21 cellular contexts compared by ENCODE assay signal in genomic region chr7:85286449-85286848, GRCh38.
"Had no signal": no experiment of that assay in that cellular context is flagged by ENCODE, and none has a peak within 500 bp of the region (broad histone marks: within the 10 kb centered on the region; RNA-seq: fewer than 3 reads in every experiment).

No MANE protein-coding gene starts in this region.

- H3K27ac ChIP-seq: adrenal gland, breast epithelium, foreskin keratinocyte, testis, upper lobe of right lung had no signal

- H3K36me3 ChIP-seq: adrenal gland, breast epithelium, upper lobe of right lung had no signal

- H3K27ac Mint-ChIP-seq: activated CD8-positive, alpha-beta T cell treated with anti-CD3 and anti-CD28 coated beads, Interleukin-2, amount 10 ng/mL, durations not matched to agents 7 days and 5 days; activated naive CD4-positive, alpha-beta T cell treated with anti-CD3 and anti-CD28 coated beads, Interleukin-2, amount 50 U/mL, for 24 hours; effector memory CD8-positive, alpha-beta T cell; stimulated activated naive B cell treated with anti-CD40 and anti-IgM and Interleukin-4, amounts not matched to agents 10 μg/mL and 1 μg/mL and 100 μg/mL, for 72 hours had no signal

- H3K4me1 ChIP-seq: adrenal gland, breast epithelium, foreskin keratinocyte, testis, upper lobe of right lung had no signal

- DNase-seq: activated CD4-positive, alpha-beta T cell treated with anti-CD3 and anti-CD28 coated beads for 1 hour; activated CD4-positive, alpha-beta T cell treated with anti-CD3 and anti-CD28 coated beads, Interleukin-2, amount 50 U/mL, for 1 hour; activated CD8-positive, alpha-beta T cell treated with anti-CD3 and anti-CD28 coated beads, Interleukin-2, amount 10 ng/mL, durations not matched to agents 7 days and 5 days; activated gamma-delta T cell treated with Interleukin-2 at 50 U/mL for 16 hours; adrenal gland; effector memory CD8-positive, alpha-beta T cell; left colon; mesendoderm; mucosa of descending colon; posterior cingulate gyrus; small intestine; stimulated activated CD4-positive, alpha-beta T cell treated with anti-CD3 and anti-CD28 coated beads, Interleukin-15, amount 100 ng/mL, for 24 hours; stimulated activated naive B cell treated with anti-CD40 and anti-IgM and Interleukin-4, amounts not matched to agents 10 μg/mL and 1 μg/mL and 100 μg/mL, for 72 hours; T-helper 9 cell; testis; upper lobe of right lung had no signal

- H3K4me3 ChIP-seq: adrenal gland, breast epithelium, mucosa of descending colon, testis, upper lobe of right lung had no signal

- H3K9me3 ChIP-seq: adrenal gland, breast epithelium, mucosa of descending colon, testis, upper lobe of right lung had no signal

- H3K9me3 Mint-ChIP-seq: activated naive CD4-positive, alpha-beta T cell treated with anti-CD3 and anti-CD28 coated beads, Interleukin-2, amount 50 U/mL, for 24 hours; effector memory CD8-positive, alpha-beta T cell; stimulated activated naive B cell treated with anti-CD40 and anti-IgM and Interleukin-4, amounts not matched to agents 10 μg/mL and 1 μg/mL and 100 μg/mL, for 72 hours had no signal

- H3K36me3 Mint-ChIP-seq: activated naive CD4-positive, alpha-beta T cell treated with anti-CD3 and anti-CD28 coated beads, Interleukin-2, amount 50 U/mL, for 24 hours; stimulated activated naive B cell treated with anti-CD40 and anti-IgM and Interleukin-4, amounts not matched to agents 10 μg/mL and 1 μg/mL and 100 μg/mL, for 72 hours had no signal

- H3K27me3 ChIP-seq: adrenal gland, breast epithelium, foreskin keratinocyte, testis, upper lobe of right lung had no signal

- ATAC-seq: activated CD8-positive, alpha-beta T cell treated with anti-CD3 and anti-CD28 coated beads, Interleukin-2, amount 10 ng/mL, durations not matched to agents 7 days and 5 days; effector memory CD8-positive, alpha-beta T cell; esophagus mucosa; left colon; mucosa of descending colon; sciatic nerve; stimulated activated naive B cell treated with anti-CD40 and anti-IgM and Interleukin-4, amounts not matched to agents 10 μg/mL and 1 μg/mL and 100 μg/mL, for 72 hours; upper lobe of right lung had no signal
